ENCODE assay signal across 20 cellular contexts in the genomic region with DNA sequence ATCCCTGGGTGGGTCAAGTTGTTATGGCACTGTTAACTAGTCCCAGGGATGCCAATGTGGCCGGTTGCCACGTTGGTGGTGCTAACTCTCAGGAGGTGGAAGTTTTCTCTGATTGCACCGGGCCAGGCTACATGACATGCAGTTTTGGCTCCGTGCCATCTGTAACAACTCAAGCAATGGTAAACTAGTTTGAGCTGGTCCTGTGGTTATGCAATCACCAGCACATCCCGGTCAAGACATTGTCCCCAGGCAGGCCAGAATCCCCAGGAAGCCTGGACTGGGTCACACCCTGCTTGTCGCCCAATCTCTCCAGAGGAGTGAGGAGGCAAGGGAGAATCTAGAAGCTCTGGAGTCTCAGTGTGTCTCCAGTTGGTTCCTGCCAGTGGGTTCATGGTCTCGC. TPM values are rescaled to one million over a fixed set of nuclear protein-coding genes. Genes with fewer than 3 reads are reported as not detected.
DNase-seq lines count a peak whose midpoint lies in the region; ATAC-seq, FAIRE-seq and TF ChIP-seq lines count a peak whose summit lies in the region.
"Had no signal": no experiment of that assay in that cellular context is flagged by ENCODE, and none has a peak within 500 bp of the region (broad histone marks: within the 10 kb centered on the region; RNA-seq: fewer than 3 reads in every experiment).

No MANE protein-coding gene starts in this region.

- H3K9me2 ChIP-seq in HCT116 (ENCODE audit: insufficient read depth): no peaks in the 10 kb centered on the region

- H3K4me3 ChIP-seq in HCT116 (replicated peaks in 1 of 2; ENCODE audit: low read depth in 1 of 2, low read length in 2 of 2) (no peak overlapping the region), kidney (ENCODE audit: low read length in 2 of 2) (no peak overlapping the region)
- H3K4me3 ChIP-seq: SJCRH30 had no signal

- DNase-seq in A172 (ENCODE audit: low spot score): peak; percentile 17
- no peak for DNase-seq in HCT116 (ENCODE audit: low read depth, low spot score)
- peak; percentile 31 for DNase-seq in astrocyte of the hippocampus (ENCODE audit: low read depth, low spot score)
- peak; percentile 83 for DNase-seq in kidney
- DNase-seq in GM19238 (ENCODE audit: insufficient read length, low spot score): no peak
- no peak for DNase-seq in activated naive CD4-positive, alpha-beta T cell treated with anti-CD3 and anti-CD28 coated beads for 36 hours
- DNase-seq: activated CD8-positive, alpha-beta memory T cell treated with anti-CD3 and anti-CD28 coated beads, Interleukin-2, amount 50 U/mL, for 4 hours; BE2C; H7; NCI-H524 treated with DMSO at 0.1 percent for 48 hours; SJCRH30; stimulated activated CD4-positive, alpha-beta T cell treated with anti-CD3 and anti-CD28 coated beads, Interleukin-2, amount 100 ng/mL, for 48 hours had no signal

- TF ChIP-seq CTCF in HCT116 (IDR thresholded peaks at IDR 0.05 in 2 of 3, conservative IDR thresholded peaks at IDR 0.05 in 1 of 3; ENCODE audit: borderline replicate concordance in 1 of 3, insufficient read depth in 1 of 3, low read depth in 2 of 3, low read length in 2 of 3): no peak
- no peak for TF ChIP-seq CTCF in kidney (IDR thresholded peaks at IDR 0.05; ENCODE audit: borderline replicate concordance, extremely low read depth, insufficient read depth)

- TF ChIP-seq POLR2A in HCT116 (IDR thresholded peaks at IDR 0.05; ENCODE audit: borderline replicate concordance, extremely low read depth, insufficient read depth, insufficient read length): no peak

- H3K4me2 ChIP-seq in HCT116 (ENCODE audit: low read length): no peak overlapping the region

- H3K36me3 ChIP-seq in HCT116 (ENCODE audit: control insufficient read depth in 1 of 2, insufficient read depth in 2 of 2, low read length in 2 of 2) (no peaks in the 10 kb centered on the region), kidney (ENCODE audit: control insufficient read depth in 1 of 2, insufficient read depth in 2 of 2, low read length in 2 of 2) (no peaks in the 10 kb centered on the region)
- H3K36me3 ChIP-seq: BE2C, SJCRH30 had no signal

- no peaks in the 10 kb centered on the region for H3K27me3 Mint-ChIP-seq in activated naive CD4-positive, alpha-beta T cell treated with anti-CD3 and anti-CD28 coated beads for 36 hours (ENCODE audit: low read depth)
- H3K27me3 Mint-ChIP-seq: activated naive CD8-positive, alpha-beta T cell had no signal

- H3K9ac ChIP-seq in HCT116 (ENCODE audit: low read length): no peak overlapping the region
- H3K9ac ChIP-seq in kidney (ENCODE audit: low read length in 2 of 2): no peak overlapping the region

- H3K27ac ChIP-seq in HCT116 (ENCODE audit: low read depth, low read length): no peak overlapping the region
- no peak overlapping the region for H3K27ac ChIP-seq in kidney (ENCODE audit: low read depth in 2 of 2, low read length in 2 of 2)
- H3K27ac ChIP-seq: HL-60, SJCRH30, VCaP had no signal

- TF ChIP-seq RAD21 in HCT116 (IDR thresholded peaks at IDR 0.05; ENCODE audit: low read depth): no peak

- no peaks in the 10 kb centered on the region for H3K4me1 Mint-ChIP-seq in activated naive CD4-positive, alpha-beta T cell treated with anti-CD3 and anti-CD28 coated beads for 36 hours (ENCODE audit: low read depth)

- CTCF ChIA-PET in HCT116 (lab: Charles Lee): no interaction called here
- CTCF ChIA-PET in activated naive CD4-positive, alpha-beta T cell treated with anti-CD3 and anti-CD28 coated beads for 36 hours (lab: Charles Lee): interaction anchor here (0.9 kb wide), 1 partner anchor 10 kb away, joined by 3 read pairs; the partner anchor contains the start of gene CCL17

- intact Hi-C loops in HCT116 (cut with micrococcal nuclease): no loop called here
- intact Hi-C loops in kidney (cut with DNase I): no loop called here
- intact Hi-C loops in activated naive CD4-positive, alpha-beta T cell treated with anti-CD3 and anti-CD28 coated beads for 36 hours (cut with micrococcal nuclease): no loop called here

- no peaks in the 10 kb centered on the region for H4K20me1 ChIP-seq in HCT116 (ENCODE audit: insufficient read depth)

- no peak for ATAC-seq in HCT116
- ATAC-seq in GM19397 (IDR thresholded peaks at IDR 0.05; ENCODE audit: unreplicated experiment): no peak
- ATAC-seq in GM18858 (IDR thresholded peaks at IDR 0.05; ENCODE audit: unreplicated experiment): no peak

- no peak overlapping the region for H3K4me3 Mint-ChIP-seq in activated naive CD4-positive, alpha-beta T cell treated with anti-CD3 and anti-CD28 coated beads for 36 hours
- H3K4me3 Mint-ChIP-seq: activated naive CD8-positive, alpha-beta T cell had no signal

- H3K27ac Mint-ChIP-seq in activated naive CD4-positive, alpha-beta T cell treated with anti-CD3 and anti-CD28 coated beads for 36 hours: no peak overlapping the region
- H3K27ac Mint-ChIP-seq: activated naive CD8-positive, alpha-beta T cell; progenitor cell of endocrine pancreas had no signal

- BruUV-seq in HCT116 (replicated peaks; lab: Mats Ljungman, UMichigan): no TSS peak

- H3K27me3 ChIP-seq in HCT116 (ENCODE audit: insufficient read depth, low read length): no peaks in the 10 kb centered on the region
- H3K27me3 ChIP-seq: BE2C, SJCRH30 had no signal

- H3K36me3 Mint-ChIP-seq in activated naive CD4-positive, alpha-beta T cell treated with anti-CD3 and anti-CD28 coated beads for 36 hours (ENCODE audit: low read depth): no peaks in the 10 kb centered on the region
- H3K36me3 Mint-ChIP-seq: activated naive CD8-positive, alpha-beta T cell had no signal

- RAD21 ChIA-PET in HCT116 (lab: Charles Lee; ENCODE audit: low non-redundant PET in 1 of 2, low total read pairs in 2 of 2, uncharacterized antibody in 2 of 2, unreplicated experiment in 2 of 2): no interaction called here

- no peaks in the 10 kb centered on the region for H3K9me3 Mint-ChIP-seq in activated naive CD4-positive, alpha-beta T cell treated with anti-CD3 and anti-CD28 coated beads for 36 hours

- no peaks in the 10 kb centered on the region for H3K79me2 ChIP-seq in HCT116 (ENCODE audit: insufficient read depth, low read length)

- no peak for FAIRE-seq in kidney (lab: Jason Lieb, UNC)
- FAIRE-seq: colon had no signal

- POLR2A ChIA-PET in HCT116 (lab: Charles Lee): no interaction called here

- H3K4me1 ChIP-seq in HCT116 (ENCODE audit: control insufficient read depth in 1 of 2, insufficient read depth in 2 of 2, low read length in 2 of 2) (no peaks in the 10 kb centered on the region), kidney (ENCODE audit: control insufficient read depth in 1 of 2, insufficient read depth in 1 of 2, low read depth in 1 of 2, low read length in 2 of 2) (peaks cover 2 to 6% of the 10 kb centered on the region in 2 donors)
- H3K4me1 ChIP-seq: BE2C, SJCRH30 had no signal

- H3K9me3 ChIP-seq in HCT116 (ENCODE audit: control insufficient read depth in 1 of 2, insufficient read depth in 1 of 2, low read depth in 1 of 2, low read length in 2 of 2): no peaks in the 10 kb centered on the region
- peaks cover 0 to 4% of the 10 kb centered on the region in 2 donors for H3K9me3 ChIP-seq in kidney (ENCODE audit: control insufficient read depth in 1 of 2, low read length in 2 of 2)
- H3K9me3 ChIP-seq: BE2C, SJCRH30 had no signal

- no peak overlapping the region for H2AFZ ChIP-seq in HCT116 (ENCODE audit: low read depth, low read length, poor library complexity, severe bottlenecking)

TF ChIP-seq in HCT116, 20 proteins besides CTCF, POLR2A, EP300 and RAD21 (continues in another document):
- TF ChIP-seq CEBPB (IDR thresholded peaks at IDR 0.05; ENCODE audit: low read depth): 0 out of 2 replicates have a peak, but pooled peaks have one; percentile 17
- no peak for TF ChIP-seq SRF (IDR thresholded peaks at IDR 0.05; ENCODE audit: low read depth)

RNA-seq across cellular contexts. Expression of gene CCL17, which starts 10.1 kb away (rescaled TPM):
- total RNA-seq in A172 (2014; rRNA removed; shearing (Covaris generic)): 3.4 and 14.2 TPM in 2 replicates
- total RNA-seq in HCT116 (2021; ENCODE audit: unreplicated experiment) (not detected), kidney (1.5 TPM)
- polyA plus RNA-seq in HCT116 (2012): not detected in 2 replicates
- polyA plus RNA-seq in kidney (ENCODE audit: insufficient read depth, low read depth, low replicate concordance): not detected
- total RNA-seq in activated naive CD4-positive, alpha-beta T cell treated with anti-CD3 and anti-CD28 coated beads for 36 hours: not detected
- total RNA-seq: G401, H7, progenitor cell of endocrine pancreas, SJCRH30 had no signal

RNA-seq across cellular contexts. Expression of gene CX3CL1, which starts 22.2 kb away (rescaled TPM):
- 0.79 and 0.88 TPM in 2 replicates for total RNA-seq in A172 (2014; rRNA removed; shearing (Covaris generic))
- 0.15 TPM for total RNA-seq in HCT116 (2021; ENCODE audit: unreplicated experiment)
- not detected in 2 replicates for polyA plus RNA-seq in HCT116 (2012)
- total RNA-seq in kidney: 46.4 TPM
- 39.1 TPM for polyA plus RNA-seq in kidney (ENCODE audit: insufficient read depth, low read depth, low replicate concordance)
- not detected for total RNA-seq in activated naive CD4-positive, alpha-beta T cell treated with anti-CD3 and anti-CD28 coated beads for 36 hours
- total RNA-seq: G401 had no signal

RNA-seq across cellular contexts. Expression of gene CCL22, which starts 35.9 kb away (rescaled TPM):
- not detected in 2 replicates for total RNA-seq in A172 (2014; rRNA removed; shearing (Covaris generic))
- total RNA-seq in HCT116 (2021; ENCODE audit: unreplicated experiment) (0.66 TPM), kidney (1.3 TPM)
- 0.01 and 0.05 TPM in 2 replicates for polyA plus RNA-seq in HCT116 (2012)
- polyA plus RNA-seq in kidney (ENCODE audit: insufficient read depth, low read depth, low replicate concordance): not detected
- 1 to 10 TPM in 1 of 2 experiments, under 1 TPM in 1; 0.72 to 1.0 TPM for total RNA-seq in activated naive CD4-positive, alpha-beta T cell treated with anti-CD3 and anti-CD28 coated beads for 36 hours
- total RNA-seq: G401, H7, progenitor cell of endocrine pancreas, SJCRH30 had no signal

RNA-seq across cellular contexts. Expression of gene CIAPIN1, which starts 52.7 kb away (rescaled TPM):
- 102 and 110 TPM in 2 replicates for total RNA-seq in A172 (2014; rRNA removed; shearing (Covaris generic))
- total RNA-seq in HCT116 (2021; ENCODE audit: unreplicated experiment) (68.5 TPM), kidney (53.6 TPM)
- 38.2 and 44.6 TPM in 2 replicates for polyA plus RNA-seq in HCT116 (2012)
- 56.3 TPM for polyA plus RNA-seq in kidney (ENCODE audit: insufficient read depth, low read depth, low replicate concordance)
- total RNA-seq in activated naive CD4-positive, alpha-beta T cell treated with anti-CD3 and anti-CD28 coated beads for 36 hours: 10 to 100 TPM; 29.5 to 31.0 TPM

RNA-seq across cellular contexts. Expression of gene COQ9, which starts 52.8 kb away (rescaled TPM):
- total RNA-seq in A172 (2014; rRNA removed; shearing (Covaris generic)): 78.9 and 85.6 TPM in 2 replicates
- total RNA-seq in HCT116 (2021; ENCODE audit: unreplicated experiment) (62.7 TPM), kidney (78.0 TPM)
- polyA plus RNA-seq in HCT116 (2012): 72.0 and 79.0 TPM in 2 replicates
- polyA plus RNA-seq in kidney (ENCODE audit: insufficient read depth, low read depth, low replicate concordance): 200 TPM
- total RNA-seq in activated naive CD4-positive, alpha-beta T cell treated with anti-CD3 and anti-CD28 coated beads for 36 hours: 10 to 100 TPM; 30.6 TPM

Comparison
In these comparisons a context has a peak if more than half of its experiments do, and no peak if none do; other contexts are left out.
1. DNase-seq: peak in A172 (single experiment), astrocyte of the hippocampus (single experiment) and kidney (single experiment); none in HCT116 (single experiment), GM19238 (single experiment) and activated naive CD4-positive, alpha-beta T cell treated with anti-CD3 and anti-CD28 coated beads for 36 hours (single experiment).
2. RNA of gene CX3CL1, which starts 22.2 kb away (total RNA-seq): 46.4 TPM in kidney (single experiment); 0.79 to 0.88 TPM in A172, 0.15 TPM in HCT116 (single experiment) and not detected in activated naive CD4-positive, alpha-beta T cell treated with anti-CD3 and anti-CD28 coated beads for 36 hours; every median in the first group is over 10 times any median in the second.